Comparison of ENCODE assay signal across 23 cellular contexts in genomic region chr3:25849101-25849500, GRCh38. TPM values are rescaled to one million over a fixed set of nuclear protein-coding genes. Genes with fewer than 3 reads are reported as not detected.
DNase-seq lines count a peak whose midpoint lies in the region; ATAC-seq, FAIRE-seq and TF ChIP-seq lines count a peak whose summit lies in the region.
"Had no signal": no experiment of that assay in that cellular context is flagged by ENCODE, and none has a peak within 500 bp of the region (broad histone marks: within the 10 kb centered on the region; RNA-seq: fewer than 3 reads in every experiment).

No MANE protein-coding gene starts in this region.

- peak; percentile 15 for FAIRE-seq in kidney (lab: Jason Lieb, UNC)
- FAIRE-seq: A204.1, GM12891, GM18507, H54 had no signal

- H3K9me3 Mint-ChIP-seq in Calu3 (ENCODE audit: low read depth, unreplicated experiment) (no peaks in the 10 kb centered on the region), nephron (peaks cover 5% of the 10 kb centered on the region)

- peak; percentile 10 for DNase-seq in Calu3
- peak; percentile 45 for DNase-seq in kidney
- no peak for DNase-seq in NCI-H510A (lab: John Stamatoyannopoulos, UW)
- DNase-seq in HUDEP-2 (lab: John Stamatoyannopoulos, UW; ENCODE audit: unreplicated experiment in 76 of 76): no peak
- DNase-seq in GM13976 (ENCODE audit: low spot score): no peak
- DNase-seq: CD4-positive, alpha-beta memory T cell; MM.1S; NCI-H1092; NCI-H1436 treated with DMSO at 0.1 percent for 48 hours; NCI-H2081; NCI-H2171 treated with DMSO at 0.1 percent for 48 hours; NCI-H446; Right ventricle myocardium superior had no signal

- no peak overlapping the region for H3K4me3 Mint-ChIP-seq in Calu3 (ENCODE audit: low read depth, unreplicated experiment)
- H3K4me3 Mint-ChIP-seq in nephron: no peak overlapping the region
- H3K4me3 Mint-ChIP-seq: CD4-positive, alpha-beta memory T cell had no signal

- H3K27me3 Mint-ChIP-seq in Calu3 (ENCODE audit: unreplicated experiment) (no peaks in the 10 kb centered on the region), nephron (ENCODE audit: low read depth) (no peaks in the 10 kb centered on the region)

- H3K36me3 ChIP-seq in kidney (ENCODE audit: control insufficient read depth in 1 of 2, insufficient read depth in 2 of 2, low read length in 2 of 2): no peaks in the 10 kb centered on the region
- H3K36me3 ChIP-seq: BLaER1 had no signal

- no peaks in the 10 kb centered on the region for H3K4me1 ChIP-seq in kidney (ENCODE audit: control insufficient read depth in 1 of 2, insufficient read depth in 1 of 2, low read depth in 1 of 2, low read length in 2 of 2)
- H3K4me1 ChIP-seq: BLaER1 had no signal

- no TSS peak for BruUV-seq in Calu3 (replicated peaks; lab: Mats Ljungman, UMichigan)

- TF ChIP-seq CTCF in Calu3 (IDR thresholded peaks at IDR 0.05; ENCODE audit: unreplicated experiment) (no peak), VCaP (conservative IDR thresholded peaks at IDR 0.05) (no peak), kidney (IDR thresholded peaks at IDR 0.05; ENCODE audit: borderline replicate concordance, extremely low read depth, insufficient read depth) (no peak), nephron (IDR thresholded peaks at IDR 0.05; ENCODE audit: unreplicated experiment in 3 of 3) (no peak), GM13976 (IDR thresholded peaks at IDR 0.05; ENCODE audit: borderline replicate concordance, control extremely low read depth, extremely low read depth, insufficient read depth, missing control alignments) (no peak)

- in situ Hi-C loops in GM13976 (cut with MboI; ENCODE audit: low sequenced_read_pairs, unreplicated experiment): no loop called here

- no peak for ATAC-seq in activated CD4-positive, CD25-positive, alpha-beta regulatory T cell treated with anti-CD3 and anti-CD28 coated beads, Interleukin-2, amount 50 U/mL, for 24 hours
- ATAC-seq: Panc1 had no signal

- H3K4me3 ChIP-seq in kidney (ENCODE audit: low read length in 2 of 2): no peak overlapping the region
- H3K4me3 ChIP-seq: BLaER1 had no signal

- no peaks in the 10 kb centered on the region for H3K36me3 Mint-ChIP-seq in Calu3 (ENCODE audit: insufficient read depth, unreplicated experiment)
- H3K36me3 Mint-ChIP-seq in nephron (ENCODE audit: low read depth): no peaks in the 10 kb centered on the region
- H3K36me3 Mint-ChIP-seq: CD4-positive, alpha-beta memory T cell had no signal

- no peaks in the 10 kb centered on the region for H3K9me3 ChIP-seq in kidney (ENCODE audit: control insufficient read depth in 1 of 2, low read length in 2 of 2)

- H3K9ac ChIP-seq in kidney (ENCODE audit: low read length in 2 of 2): no peak overlapping the region
- H3K9ac ChIP-seq: BLaER1 had no signal

- H3K4me1 Mint-ChIP-seq in Calu3 (ENCODE audit: low read depth, unreplicated experiment): peaks cover 6% of the 10 kb centered on the region
- H3K4me1 Mint-ChIP-seq in nephron: no peaks in the 10 kb centered on the region
- H3K4me1 Mint-ChIP-seq: CD4-positive, alpha-beta memory T cell had no signal

- CTCF ChIA-PET in Calu3 (lab: Charles Lee): no interaction called here

- intact Hi-C loops in Calu3 (cut with micrococcal nuclease; ENCODE audit: unreplicated experiment): no loop called here
- intact Hi-C loops in kidney (cut with DNase I): no loop called here

- peak overlapping the region; percentile 77 for H3K27ac ChIP-seq in VCaP
- H3K27ac ChIP-seq in kidney (ENCODE audit: low read depth in 2 of 2, low read length in 2 of 2): no peak overlapping the region
- H3K27ac ChIP-seq: BLaER1, HL-60 had no signal

- no peak overlapping the region for H3K27ac Mint-ChIP-seq in Calu3 (ENCODE audit: unreplicated experiment)
- H3K27ac Mint-ChIP-seq in nephron: peak overlapping the region; percentile 19 to 35 (median 23)

RNA-seq across cellular contexts. Expression of gene OXSM, which starts 59.2 kb away (rescaled TPM):
- 13.6 and 18.4 TPM in 2 replicates for total RNA-seq in Calu3 (2022)
- total RNA-seq in kidney: 13.4 TPM
- 21.4 TPM for polyA plus RNA-seq in kidney (ENCODE audit: insufficient read depth, low read depth, low replicate concordance)

Comparison
In these comparisons a context has a peak if more than half of its experiments do, and no peak if none do; other contexts are left out.
1. DNase-seq: peak in Calu3 (single experiment) and kidney (single experiment); none in NCI-H510A (single experiment), HUDEP-2 (0 of 76) and GM13976 (single experiment).